ENCODE assay signal across 1 cellular context in genomic region chr12:130634866-130635265, GRCh38.
TF ChIP-seq lines count a peak whose summit lies in the region.

No MANE protein-coding gene starts in this region.

TF ChIP-seq in SK-N-SH, 30 proteins besides CTCF, POLR2A, EP300 and RAD21 (continued from another document):
- TF ChIP-seq FOXM1 (IDR thresholded peaks at IDR 0.05; ENCODE audit: low read depth) (no peak), EZH2phosphoT487 (IDR thresholded peaks at IDR 0.05; ENCODE audit: borderline replicate concordance, low read depth) (no peak), RCOR1 (IDR thresholded peaks at IDR 0.05; ENCODE audit: low read length) (no peak), RFX5 (IDR thresholded peaks at IDR 0.05; ENCODE audit: low read length) (no peak)
